Comparison of ENCODE assay signal across 23 cellular contexts in the genomic region with DNA sequence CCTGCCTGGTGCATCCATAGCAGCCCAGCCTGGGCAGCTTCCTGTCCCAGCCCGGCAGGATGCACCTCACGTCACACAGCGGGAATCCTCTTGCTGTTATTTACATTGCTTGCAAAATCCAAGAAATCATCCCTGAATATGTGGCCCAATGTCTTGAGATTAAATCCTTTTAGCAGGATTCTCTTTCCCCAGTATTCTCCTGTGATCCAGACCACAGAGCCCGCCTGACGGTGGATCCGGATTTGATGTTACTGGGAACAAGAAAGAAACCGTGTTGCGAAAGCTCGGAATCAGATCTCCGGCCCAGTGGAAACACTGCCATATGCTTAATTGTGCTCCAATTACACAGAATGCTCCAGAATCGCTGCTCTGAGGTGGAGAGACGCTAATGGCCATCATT.
"Had no signal": no experiment of that assay in that cellular context is flagged by ENCODE, and none has a peak within 500 bp of the region (broad histone marks: within the 10 kb centered on the region; RNA-seq: fewer than 3 reads in every experiment).

No MANE protein-coding gene starts in this region.

- H3K27ac ChIP-seq: gastrocnemius medialis, left lung, lower lobe of right lung, neural progenitor cell, pancreas, tibial artery, upper lobe of left lung, vagina had no signal

- H3K27me3 Mint-ChIP-seq: dendritic cell treated with granulocyte-macrophage colony-stimulating factor and Interleukin-4, amounts not matched to agents 40 ng/mL and 50 ng/mL, for 4 days; memory B cell; natural killer cell treated with Interleukin-12 subunit alpha and Interleukin-12 subunit beta and Interleukin-15 and Interleukin-18, amount 100 ng/mL, for 72 hours; progenitor cell of endocrine pancreas had no signal

- H3K27me3 ChIP-seq: gastrocnemius medialis, left lung, neural progenitor cell, pancreas, tibial artery, upper lobe of left lung, vagina had no signal

- H3K9me3 ChIP-seq: gastrocnemius medialis, left lung, lower lobe of right lung, pancreas, tibial artery, upper lobe of left lung, vagina had no signal

- H3K4me2 ChIP-seq: neural progenitor cell, smooth muscle cell had no signal

- H3K4me3 ChIP-seq: gastrocnemius medialis, left lung, lower lobe of right lung, neural progenitor cell, pancreas, smooth muscle cell, tibial artery, upper lobe of left lung, vagina had no signal

- DNase-seq: erythroblast; gastrocnemius medialis; glutamatergic neuron; immature natural killer cell; left lung; lower lobe of right lung; midbrain; nucleus accumbens; pancreas; right cardiac atrium; stimulated activated CD4-positive, alpha-beta T cell treated with anti-CD3 and anti-CD28 coated beads, Interleukin-2, amount 100 ng/mL, for 48 hours; stimulated activated naive CD4-positive, alpha-beta T cell treated with Interleukin-2 at 50 U/mL for 16 hours; tibial artery; upper lobe of left lung had no signal

- FAIRE-seq: endothelial cell of umbilical vein, keratinocyte, pancreas had no signal

- H3K4me3 Mint-ChIP-seq: dendritic cell treated with granulocyte-macrophage colony-stimulating factor and Interleukin-4, amounts not matched to agents 40 ng/mL and 50 ng/mL, for 4 days; immature natural killer cell; memory B cell; natural killer cell treated with Interleukin-12 subunit alpha and Interleukin-12 subunit beta and Interleukin-15 and Interleukin-18, amount 100 ng/mL, for 72 hours had no signal

- H3K9me3 Mint-ChIP-seq: dendritic cell treated with granulocyte-macrophage colony-stimulating factor and Interleukin-4, amounts not matched to agents 40 ng/mL and 50 ng/mL, for 4 days; natural killer cell treated with Interleukin-12 subunit alpha and Interleukin-12 subunit beta and Interleukin-15 and Interleukin-18, amount 100 ng/mL, for 72 hours had no signal

- H3K4me1 Mint-ChIP-seq: immature natural killer cell, memory B cell had no signal

- H3K27ac Mint-ChIP-seq: dendritic cell treated with granulocyte-macrophage colony-stimulating factor and Interleukin-4, amounts not matched to agents 40 ng/mL and 50 ng/mL, for 4 days; immature natural killer cell; memory B cell; natural killer cell treated with Interleukin-12 subunit alpha and Interleukin-12 subunit beta and Interleukin-15 and Interleukin-18, amount 100 ng/mL, for 72 hours; neural progenitor cell; progenitor cell of endocrine pancreas had no signal

- ATAC-seq: gastrocnemius medialis; left lung; lower lobe of right lung; natural killer cell treated with Interleukin-12 subunit alpha and Interleukin-12 subunit beta and Interleukin-15 and Interleukin-18, amount 100 ng/mL, for 72 hours; pancreas; right cardiac atrium had no signal

- H3K4me1 ChIP-seq: left lung, upper lobe of left lung had no signal

- H3K9ac ChIP-seq: neural progenitor cell had no signal

- H3K36me3 ChIP-seq: gastrocnemius medialis, lower lobe of right lung, neural progenitor cell, pancreas, upper lobe of left lung, vagina had no signal
